ENCODE assay signal across 10 cellular contexts in genomic region chr5:177508837-177509236, GRCh38. TPM values are rescaled to one million over a fixed set of nuclear protein-coding genes. Genes with fewer than 3 reads are reported as not detected.
A peak's percentile ranks its signal among the peaks of the same experiment; 100 is the strongest.
DNase-seq lines count a peak whose midpoint lies in the region; ATAC-seq, FAIRE-seq and TF ChIP-seq lines count a peak whose summit lies in the region.
"Had no signal": no experiment of that assay in that cellular context is flagged by ENCODE, and none has a peak within 500 bp of the region (broad histone marks: within the 10 kb centered on the region; RNA-seq: fewer than 3 reads in every experiment).

No MANE protein-coding gene starts in this region.

- peaks cover 8% of the 10 kb centered on the region for H3K36me3 Mint-ChIP-seq in osteocyte (ENCODE audit: unreplicated experiment)

- DNase-seq in AML-193 (lab: John Stamatoyannopoulos, UW) (peak; percentile 22 to 36), MV-4-11 (lab: John Stamatoyannopoulos, UW) (peak; percentile 59), esophagus squamous epithelium (lab: John Stamatoyannopoulos, UW) (no peak), urothelium cell line (ENCODE audit: low spot score) (no peak), osteocyte (ENCODE audit: extremely low spot score, unreplicated experiment) (no peak)
- DNase-seq in effector CD4-positive, alpha-beta T cell, result no peak
- DNase-seq: NCI-H82, uterus had no signal

- peak overlapping the region; percentile 10 to 79 (median 50) for H3K27ac ChIP-seq in esophagus squamous epithelium
- H3K27ac ChIP-seq: uterus had no signal

- H3K4me3 ChIP-seq in esophagus squamous epithelium, result peak overlapping the region in 3 of 4 donors; percentile 28 to 52 (median 30)
- H3K4me3 ChIP-seq: uterus had no signal

- intact Hi-C loops in esophagus squamous epithelium (cut with DNase I), result no loop called here

- H3K9me3 ChIP-seq in esophagus squamous epithelium, result no peaks in the 10 kb centered on the region
- H3K9me3 ChIP-seq: uterus had no signal

- no peaks in the 10 kb centered on the region for H3K27me3 Mint-ChIP-seq in osteocyte (ENCODE audit: unreplicated experiment)

- no peak overlapping the region for H3K27ac Mint-ChIP-seq in osteocyte (ENCODE audit: unreplicated experiment)

- no peak overlapping the region for H3K4me3 Mint-ChIP-seq in osteocyte (ENCODE audit: unreplicated experiment)

- TF ChIP-seq CTCF in esophagus squamous epithelium (IDR thresholded peaks at IDR 0.05) (no peak), osteocyte (IDR thresholded peaks at IDR 0.05) (no peak)

- H3K27me3 ChIP-seq in esophagus squamous epithelium, result no peaks in the 10 kb centered on the region
- H3K27me3 ChIP-seq: uterus had no signal

- ATAC-seq in HG02938 (IDR thresholded peaks at IDR 0.05; ENCODE audit: unreplicated experiment), result no peak

- FAIRE-seq in urothelium cell line (lab: Jason Lieb, UNC), result no peak

- H3K4me1 Mint-ChIP-seq in osteocyte (ENCODE audit: unreplicated experiment), result peaks cover 2% of the 10 kb centered on the region

- TF ChIP-seq POLR2A in GM19099 (IDR thresholded peaks at IDR 0.05; ENCODE audit: extremely low read depth, insufficient read length, low read depth) (peak; percentile 90), esophagus squamous epithelium (IDR thresholded peaks at IDR 0.05) (no peak)

- WGBS in esophagus squamous epithelium, 2 donors, result 58 to 70% methylated on average over 4 to 8 of the region's 8 CpGs

- peaks cover 18 to 47% (median 29%) of the 10 kb centered on the region in 3 donors for H3K36me3 ChIP-seq in esophagus squamous epithelium
- H3K36me3 ChIP-seq: uterus had no signal

- peaks cover 0 to 15% (median 0%) of the 10 kb centered on the region in 3 donors for H3K4me1 ChIP-seq in esophagus squamous epithelium
- H3K4me1 ChIP-seq: uterus had no signal

- no peaks in the 10 kb centered on the region for H3K9me3 Mint-ChIP-seq in osteocyte (ENCODE audit: unreplicated experiment)

RNA-seq across cellular contexts. Expression of gene DOK3, which starts 0.8 kb away (rescaled TPM):
- 1 to 10 TPM; 2.4 to 7.2 (median 4.4) TPM for total RNA-seq in esophagus squamous epithelium
- 5.5 and 7.2 TPM in 2 replicates for total RNA-seq in osteocyte

RNA-seq across cellular contexts. Expression of gene DDX41, which starts 7.9 kb away (rescaled TPM):
- total RNA-seq in esophagus squamous epithelium (10 to 100 TPM; 63.4 to 96.5 (median 76.2) TPM), osteocyte (68.7 and 83.1 TPM in 2 replicates)

RNA-seq across cellular contexts. Expression of gene PDLIM7, which starts 11.4 kb away (rescaled TPM):
- total RNA-seq in esophagus squamous epithelium (10 to 100 TPM; 17.1 to 81.6 (median 33.6) TPM), osteocyte (312 and 358 TPM in 2 replicates)

RNA-seq across cellular contexts. Expression of gene DBN1, which starts 35.4 kb away (rescaled TPM):
- total RNA-seq in esophagus squamous epithelium (10 to 100 TPM; 11.9 to 51.1 (median 27.2) TPM), osteocyte (248 and 249 TPM in 2 replicates)

RNA-seq across cellular contexts. Expression of gene FAM193B, which starts 45.5 kb away (rescaled TPM):
- total RNA-seq in esophagus squamous epithelium (10 to 100 TPM; 28.5 to 52.1 (median 41.9) TPM), osteocyte (82.0 and 97.2 TPM in 2 replicates)

Comparison
In these comparisons a context has a peak if more than half of its experiments do, and no peak if none do; other contexts are left out.
1. DNase-seq: peak in AML-193 (2 of 2) and MV-4-11 (single experiment); none in esophagus squamous epithelium (single experiment), urothelium cell line (single experiment), effector CD4-positive, alpha-beta T cell (single experiment) and osteocyte (single experiment).